32 cellular contexts compared by ENCODE assay signal in genomic region chr16:78244131-78244899, GRCh38.
A peak's percentile ranks its signal among the peaks of the same experiment; 100 is the strongest.
DNase-seq lines count a peak whose midpoint lies in the region; ATAC-seq and TF ChIP-seq lines count a peak whose summit lies in the region.
"Had no signal": no experiment of that assay in that cellular context is flagged by ENCODE, and none has a peak within 500 bp of the region (broad histone marks: within the 10 kb centered on the region; RNA-seq: fewer than 3 reads in every experiment).

No MANE protein-coding gene starts in this region.

- H3K36me3 Mint-ChIP-seq in Calu3 (ENCODE audit: insufficient read depth, unreplicated experiment) (peaks cover 6% of the 10 kb centered on the region), natural killer cell (no peaks in the 10 kb centered on the region)
- peaks cover 1% of the 10 kb centered on the region for H3K36me3 Mint-ChIP-seq in activated CD8-positive, alpha-beta memory T cell treated with anti-CD3 and anti-CD28 coated beads, Interleukin-2, amount 10 ng/mL, durations not matched to agents 7 days and 5 days

- TF ChIP-seq CTCF in Calu3 (IDR thresholded peaks at IDR 0.05; ENCODE audit: unreplicated experiment), result no peak
- TF ChIP-seq CTCF in body of pancreas (IDR thresholded peaks at IDR 0.05), result no peak
- TF ChIP-seq CTCF in left lung (IDR thresholded peaks at IDR 0.05), result no peak
- no peak for TF ChIP-seq CTCF in osteoblast (IDR thresholded peaks at IDR 0.05; ENCODE audit: extremely low read depth, low read depth, low read length)
- no peak for TF ChIP-seq CTCF in natural killer cell (IDR thresholded peaks at IDR 0.05)

- H3K27ac Mint-ChIP-seq in Calu3 (ENCODE audit: unreplicated experiment) (peak overlapping the region; percentile 4), natural killer cell (no peak overlapping the region)
- H3K27ac Mint-ChIP-seq in activated CD8-positive, alpha-beta memory T cell treated with anti-CD3 and anti-CD28 coated beads, Interleukin-2, amount 10 ng/mL, durations not matched to agents 7 days and 5 days, result no peak overlapping the region
- H3K27ac Mint-ChIP-seq: activated B cell treated with CpG ODN at 0.5 μM for 24 hours; activated CD4-positive, alpha-beta T cell treated with anti-CD3 and anti-CD28 coated beads, Interleukin-2, amount 10 ng/mL, durations not matched to agents 7 days and 5 days; activated naive CD8-positive, alpha-beta T cell treated with anti-CD3 and anti-CD28 coated beads, Interleukin-2, amount 50 U/mL, for 24 hours; activated T-cell treated with anti-CD3 and anti-CD28 coated beads, Interleukin-2, amount 50 U/mL, for 72 hours; memory B cell had no signal

- no peak overlapping the region for H2AFZ ChIP-seq in osteoblast (ENCODE audit: low read length)

- H3K27ac ChIP-seq in body of pancreas, result peak overlapping the region in 3 of 4 donors; percentile 7 to 67 (median 63)
- H3K27ac ChIP-seq in left lung, result no peak overlapping the region
- H3K27ac ChIP-seq in osteoblast (ENCODE audit: low read depth, low read length), result no peak overlapping the region
- H3K27ac ChIP-seq: A549, psoas muscle, sigmoid colon, upper lobe of left lung had no signal

- H3K4me2 ChIP-seq in osteoblast (ENCODE audit: insufficient read depth, low read length), result no peak overlapping the region
- H3K4me2 ChIP-seq: A549, SK-N-SH had no signal

- peaks cover 57% of the 10 kb centered on the region for H3K4me1 Mint-ChIP-seq in Calu3 (ENCODE audit: low read depth, unreplicated experiment)
- no peaks in the 10 kb centered on the region for H3K4me1 Mint-ChIP-seq in activated CD8-positive, alpha-beta memory T cell treated with anti-CD3 and anti-CD28 coated beads, Interleukin-2, amount 10 ng/mL, durations not matched to agents 7 days and 5 days
- peaks cover 5 to 10% of the 10 kb centered on the region in 2 donors for H3K4me1 Mint-ChIP-seq in natural killer cell
- H3K4me1 Mint-ChIP-seq: activated B cell treated with CpG ODN at 0.5 μM for 24 hours; activated CD4-positive, alpha-beta T cell treated with anti-CD3 and anti-CD28 coated beads, Interleukin-2, amount 10 ng/mL, durations not matched to agents 7 days and 5 days; activated naive CD8-positive, alpha-beta T cell treated with anti-CD3 and anti-CD28 coated beads, Interleukin-2, amount 50 U/mL, for 24 hours; memory B cell had no signal

- DNase-seq in Calu3, result peak; percentile 58
- peak in 1 of 4 donors; percentile 33 for DNase-seq in body of pancreas
- DNase-seq in left lung, result no peak
- peak; percentile 36 for DNase-seq in renal cortical epithelial cell (ENCODE audit: low read depth)
- DNase-seq in osteoblast (ENCODE audit: insufficient read length, low spot score, missing footprints), result no peak
- DNase-seq in activated CD8-positive, alpha-beta memory T cell treated with anti-CD3 and anti-CD28 coated beads, Interleukin-2, amount 10 ng/mL, durations not matched to agents 7 days and 5 days, result no peak
- no peak for DNase-seq in natural killer cell
- DNase-seq: activated B cell treated with CpG ODN at 0.5 μM for 24 hours; activated CD4-positive, alpha-beta T cell treated with anti-CD3 and anti-CD28 coated beads, Interleukin-2, amount 10 ng/mL, durations not matched to agents 7 days and 5 days; activated naive CD4-positive, alpha-beta T cell; activated naive CD8-positive, alpha-beta T cell treated with anti-CD3 and anti-CD28 coated beads, Interleukin-2, amount 50 U/mL, for 24 hours; activated T-cell treated with anti-CD3 and anti-CD28 coated beads, Interleukin-2, amount 50 U/mL, for 72 hours; dermis blood vessel endothelial cell; EL; HCEC 1CT; hippocampal formation; Karpas-422; NCI-H1417; NCI-H2029 treated with DMSO at 0.1 percent for 48 hours; NCI-H526; NK-92 treated with Interleukin-12 subunit alpha and Interleukin-12 subunit beta, amount 100 ng/mL, for 24 hours; PC-3; psoas muscle; sigmoid colon; SK-N-SH; stimulated activated CD4-positive, alpha-beta T cell treated with anti-CD3 and anti-CD28 coated beads, Interleukin-4, amount 100 ng/mL, for 4 hours; upper lobe of left lung had no signal

- H3K4me1 ChIP-seq in body of pancreas (peaks cover 55% of the 10 kb centered on the region), left lung (peaks cover 0 to 18% of the 10 kb centered on the region in 2 donors), osteoblast (ENCODE audit: insufficient read depth, low read length) (no peaks in the 10 kb centered on the region)
- H3K4me1 ChIP-seq: sigmoid colon had no signal

- no peaks in the 10 kb centered on the region for H3K27me3 ChIP-seq in body of pancreas
- H3K27me3 ChIP-seq in left lung, result no peaks in the 10 kb centered on the region
- no peaks in the 10 kb centered on the region for H3K27me3 ChIP-seq in osteoblast (ENCODE audit: insufficient read depth, low read length)
- H3K27me3 ChIP-seq: sigmoid colon, upper lobe of left lung had no signal

- H3K36me3 ChIP-seq in body of pancreas (replicated peaks in 1 of 2; ENCODE audit: insufficient read depth in 1 of 2, low read depth in 2 of 2) (no peaks in the 10 kb centered on the region), left lung (no peaks in the 10 kb centered on the region), osteoblast (ENCODE audit: insufficient read depth, low read length) (no peaks in the 10 kb centered on the region)
- H3K36me3 ChIP-seq: sigmoid colon, upper lobe of left lung had no signal

- H3K4me3 ChIP-seq in body of pancreas (no peak overlapping the region), left lung (no peak overlapping the region), osteoblast (ENCODE audit: insufficient read depth, low read length) (no peak overlapping the region)
- H3K4me3 ChIP-seq: A549, GM12878, psoas muscle, sigmoid colon, upper lobe of left lung had no signal

- CTCF ChIA-PET in Calu3 (lab: Charles Lee), result no interaction called here
- CTCF ChIA-PET in activated CD8-positive, alpha-beta memory T cell treated with anti-CD3 and anti-CD28 coated beads, Interleukin-2, amount 10 ng/mL, durations not matched to agents 7 days and 5 days (lab: Charles Lee), result interaction anchor here (0.6 kb wide), 1 partner anchor 449 kb away, joined by 3 read pairs; no protein-coding TSS in a partner anchor

- ATAC-seq in body of pancreas (no peak), left lung (peak; percentile 60), GM18505 (IDR thresholded peaks at IDR 0.05; ENCODE audit: unreplicated experiment) (no peak), natural killer cell (no peak)
- no peak for ATAC-seq in activated CD8-positive, alpha-beta memory T cell treated with anti-CD3 and anti-CD28 coated beads, Interleukin-2, amount 10 ng/mL, durations not matched to agents 7 days and 5 days
- ATAC-seq: A549; activated naive CD8-positive, alpha-beta T cell treated with anti-CD3 and anti-CD28 coated beads, Interleukin-2, amount 50 U/mL, for 24 hours; activated T-cell treated with anti-CD3 and anti-CD28 coated beads, Interleukin-2, amount 50 U/mL, for 72 hours; GM12878; PC-3; psoas muscle; Right ventricle myocardium inferior had no signal

- H3K9me3 Mint-ChIP-seq in Calu3 (ENCODE audit: low read depth, unreplicated experiment) (peaks cover 6% of the 10 kb centered on the region), natural killer cell (no peaks in the 10 kb centered on the region)
- H3K9me3 Mint-ChIP-seq in activated CD8-positive, alpha-beta memory T cell treated with anti-CD3 and anti-CD28 coated beads, Interleukin-2, amount 10 ng/mL, durations not matched to agents 7 days and 5 days (ENCODE audit: low read depth), result peaks cover 3% of the 10 kb centered on the region
- H3K9me3 Mint-ChIP-seq: activated B cell treated with CpG ODN at 0.5 μM for 24 hours; activated CD4-positive, alpha-beta T cell treated with anti-CD3 and anti-CD28 coated beads, Interleukin-2, amount 10 ng/mL, durations not matched to agents 7 days and 5 days; activated naive CD8-positive, alpha-beta T cell treated with anti-CD3 and anti-CD28 coated beads, Interleukin-2, amount 50 U/mL, for 24 hours; activated T-cell treated with anti-CD3 and anti-CD28 coated beads, Interleukin-2, amount 50 U/mL, for 72 hours; memory B cell had no signal

- H3K79me2 ChIP-seq in osteoblast (ENCODE audit: insufficient read depth, low read length), result no peaks in the 10 kb centered on the region

- BruUV-seq in Calu3 (replicated peaks; lab: Mats Ljungman, UMichigan), result no TSS peak

- intact Hi-C loops in Calu3 (cut with micrococcal nuclease; ENCODE audit: unreplicated experiment) (loop anchor here (2.0 to 10.0 kb wide), 5 partner anchors 130 to 1358 kb away; partner anchors contain the start of gene MAF), body of pancreas (cut with DNase I) (no loop called here), left lung (cut with DNase I) (no loop called here), natural killer cell (cut with micrococcal nuclease) (no loop called here)

- no peaks in the 10 kb centered on the region for H3K27me3 Mint-ChIP-seq in Calu3 (ENCODE audit: unreplicated experiment)
- H3K27me3 Mint-ChIP-seq in activated CD8-positive, alpha-beta memory T cell treated with anti-CD3 and anti-CD28 coated beads, Interleukin-2, amount 10 ng/mL, durations not matched to agents 7 days and 5 days, result no peaks in the 10 kb centered on the region
- peaks cover 0 to 2% of the 10 kb centered on the region in 2 donors for H3K27me3 Mint-ChIP-seq in natural killer cell (ENCODE audit: low read depth in 2 of 2)
- H3K27me3 Mint-ChIP-seq: activated B cell treated with CpG ODN at 0.5 μM for 24 hours; activated CD4-positive, alpha-beta T cell treated with anti-CD3 and anti-CD28 coated beads, Interleukin-2, amount 10 ng/mL, durations not matched to agents 7 days and 5 days; activated naive CD8-positive, alpha-beta T cell treated with anti-CD3 and anti-CD28 coated beads, Interleukin-2, amount 50 U/mL, for 24 hours; memory B cell had no signal

- H3K9me3 ChIP-seq in body of pancreas, result no peaks in the 10 kb centered on the region
- no peaks in the 10 kb centered on the region for H3K9me3 ChIP-seq in left lung
- no peaks in the 10 kb centered on the region for H3K9me3 ChIP-seq in osteoblast (ENCODE audit: low read depth, low read length)
- H3K9me3 ChIP-seq: A549, psoas muscle, sigmoid colon, SK-N-SH, upper lobe of left lung had no signal

- TF ChIP-seq POLR2A in body of pancreas (IDR thresholded peaks at IDR 0.05) (no peak), GM18505 (IDR thresholded peaks at IDR 0.05; ENCODE audit: borderline replicate concordance, extremely low read depth, insufficient read depth, insufficient read length) (no peak)

- H3K4me3 Mint-ChIP-seq in Calu3 (ENCODE audit: low read depth, unreplicated experiment) (no peak overlapping the region), natural killer cell (no peak overlapping the region)
- H3K4me3 Mint-ChIP-seq in activated CD8-positive, alpha-beta memory T cell treated with anti-CD3 and anti-CD28 coated beads, Interleukin-2, amount 10 ng/mL, durations not matched to agents 7 days and 5 days, result no peak overlapping the region
- H3K4me3 Mint-ChIP-seq: activated B cell treated with CpG ODN at 0.5 μM for 24 hours; activated CD4-positive, alpha-beta T cell treated with anti-CD3 and anti-CD28 coated beads, Interleukin-2, amount 10 ng/mL, durations not matched to agents 7 days and 5 days; activated naive CD8-positive, alpha-beta T cell treated with anti-CD3 and anti-CD28 coated beads, Interleukin-2, amount 50 U/mL, for 24 hours; activated T-cell treated with anti-CD3 and anti-CD28 coated beads, Interleukin-2, amount 50 U/mL, for 72 hours; memory B cell had no signal

- 49 to 51% methylated on average over 9 of the region's 9 CpGs for WGBS in body of pancreas, 2 donors

- no peaks in the 10 kb centered on the region for H4K20me1 ChIP-seq in osteoblast (ENCODE audit: insufficient read depth, low read length)

Comparison
In these comparisons a context has a peak if more than half of its experiments do, and no peak if none do; other contexts are left out.
1. DNase-seq: peak in Calu3 (single experiment) and renal cortical epithelial cell (single experiment); none in left lung (0 of 2), osteoblast (single experiment), activated CD8-positive, alpha-beta memory T cell treated with anti-CD3 and anti-CD28 coated beads, Interleukin-2, amount 10 ng/mL, durations not matched to agents 7 days and 5 days (single experiment) and natural killer cell (single experiment).
2. H3K27ac ChIP-seq: peak in body of pancreas (3 of 4); none in left lung (0 of 2) and osteoblast (single experiment).